In the genomic region with DNA sequence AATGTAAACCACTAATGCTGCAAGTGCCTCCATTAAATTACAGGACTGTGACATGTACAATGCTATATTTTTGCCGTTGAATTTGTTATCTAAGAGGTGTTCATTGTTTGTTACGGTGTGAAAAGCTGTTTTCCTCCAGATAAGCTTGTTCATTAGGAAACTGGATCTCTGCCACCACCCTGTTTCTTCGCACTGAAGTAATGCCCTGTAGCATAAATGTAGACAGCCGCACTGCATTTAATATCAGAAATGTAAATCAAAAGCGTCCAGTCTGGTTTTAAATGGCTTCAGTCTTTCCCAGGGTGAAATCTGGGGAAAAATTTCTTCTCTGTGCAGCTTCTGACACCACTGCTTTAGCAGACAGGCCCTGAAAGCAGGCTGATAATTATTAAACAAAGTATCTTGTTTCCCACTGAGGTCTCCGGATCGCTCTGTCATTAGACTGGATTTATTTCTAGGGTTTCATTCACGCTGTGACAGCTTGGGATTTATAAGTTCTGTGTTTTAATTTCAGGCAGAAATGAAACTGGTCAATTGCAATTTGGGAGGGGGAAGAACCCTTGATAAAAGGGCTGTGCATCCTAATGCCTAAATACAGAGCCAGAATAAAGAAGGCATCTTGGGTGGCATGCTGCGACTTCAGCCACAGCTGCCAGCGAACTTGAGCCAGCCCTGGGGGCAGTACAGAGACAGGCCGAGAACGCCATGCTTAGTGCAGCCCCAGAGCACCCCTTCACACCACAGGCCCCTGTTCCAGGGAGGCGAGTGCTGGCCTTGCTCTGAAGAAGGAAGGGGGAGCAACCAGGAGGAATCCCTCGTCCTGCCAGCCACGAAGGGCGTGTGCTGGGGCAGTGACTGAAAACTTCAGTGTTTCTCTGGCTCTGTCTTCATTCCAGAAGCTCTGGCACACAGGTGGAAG, we compare ENCODE assay signal across 2 cellular contexts.
TF ChIP-seq lines count a peak whose summit lies in the region.

No MANE protein-coding gene starts in this region.

TF ChIP-seq in liver, 16 proteins besides CTCF, POLR2A, EP300 and RAD21 (continued from another document):
- TF ChIP-seq YY1 (IDR thresholded peaks at IDR 0.05) = no peak
- TF ChIP-seq, protein P1, sequence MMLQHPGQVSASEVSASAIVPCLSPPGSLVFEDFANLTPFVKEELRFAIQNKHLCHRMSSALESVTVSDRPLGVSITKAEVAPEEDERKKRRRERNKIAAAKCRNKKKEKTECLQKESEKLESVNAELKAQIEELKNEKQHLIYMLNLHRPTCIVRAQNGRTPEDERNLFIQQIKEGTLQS (IDR thresholded peaks at IDR 0.05) = no peak
- TF ChIP-seq, protein P2, sequence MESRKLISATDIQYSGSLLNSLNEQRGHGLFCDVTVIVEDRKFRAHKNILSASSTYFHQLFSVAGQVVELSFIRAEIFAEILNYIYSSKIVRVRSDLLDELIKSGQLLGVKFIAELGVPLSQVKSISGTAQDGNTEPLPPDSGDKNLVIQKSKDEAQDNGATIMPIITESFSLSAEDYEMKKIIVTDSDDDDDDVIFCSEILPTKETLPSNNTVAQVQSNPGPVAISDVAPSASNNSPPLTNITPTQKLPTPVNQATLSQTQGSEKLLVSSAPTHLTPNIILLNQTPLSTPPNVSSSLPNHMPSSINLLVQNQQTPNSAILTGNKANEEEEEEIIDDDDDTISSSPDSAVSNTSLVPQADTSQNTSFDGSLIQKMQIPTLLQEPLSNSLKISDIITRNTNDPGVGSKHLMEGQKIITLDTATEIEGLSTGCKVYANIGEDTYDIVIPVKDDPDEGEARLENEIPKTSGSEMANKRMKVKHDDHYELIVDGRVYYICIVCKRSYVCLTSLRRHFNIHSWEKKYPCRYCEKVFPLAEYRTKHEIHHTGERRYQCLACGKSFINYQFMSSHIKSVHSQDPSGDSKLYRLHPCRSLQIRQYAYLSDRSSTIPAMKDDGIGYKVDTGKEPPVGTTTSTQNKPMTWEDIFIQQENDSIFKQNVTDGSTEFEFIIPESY (IDR thresholded peaks at IDR 0.05) = no peak
- no peak for TF ChIP-seq NR2F2 (IDR thresholded peaks at IDR 0.05)
- no peak for TF ChIP-seq EGR1 (IDR thresholded peaks at IDR 0.05; ENCODE audit: low read depth in 2 of 2)
- TF ChIP-seq GABPA (IDR thresholded peaks at IDR 0.05 in 1 of 2, conservative IDR thresholded peaks at IDR 0.05 in 1 of 2) = no peak

TF ChIP-seq in HepG2, 621 proteins besides CTCF, POLR2A, EP300 and RAD21 (continued from another document):
- TF ChIP-seq, protein P3, sequence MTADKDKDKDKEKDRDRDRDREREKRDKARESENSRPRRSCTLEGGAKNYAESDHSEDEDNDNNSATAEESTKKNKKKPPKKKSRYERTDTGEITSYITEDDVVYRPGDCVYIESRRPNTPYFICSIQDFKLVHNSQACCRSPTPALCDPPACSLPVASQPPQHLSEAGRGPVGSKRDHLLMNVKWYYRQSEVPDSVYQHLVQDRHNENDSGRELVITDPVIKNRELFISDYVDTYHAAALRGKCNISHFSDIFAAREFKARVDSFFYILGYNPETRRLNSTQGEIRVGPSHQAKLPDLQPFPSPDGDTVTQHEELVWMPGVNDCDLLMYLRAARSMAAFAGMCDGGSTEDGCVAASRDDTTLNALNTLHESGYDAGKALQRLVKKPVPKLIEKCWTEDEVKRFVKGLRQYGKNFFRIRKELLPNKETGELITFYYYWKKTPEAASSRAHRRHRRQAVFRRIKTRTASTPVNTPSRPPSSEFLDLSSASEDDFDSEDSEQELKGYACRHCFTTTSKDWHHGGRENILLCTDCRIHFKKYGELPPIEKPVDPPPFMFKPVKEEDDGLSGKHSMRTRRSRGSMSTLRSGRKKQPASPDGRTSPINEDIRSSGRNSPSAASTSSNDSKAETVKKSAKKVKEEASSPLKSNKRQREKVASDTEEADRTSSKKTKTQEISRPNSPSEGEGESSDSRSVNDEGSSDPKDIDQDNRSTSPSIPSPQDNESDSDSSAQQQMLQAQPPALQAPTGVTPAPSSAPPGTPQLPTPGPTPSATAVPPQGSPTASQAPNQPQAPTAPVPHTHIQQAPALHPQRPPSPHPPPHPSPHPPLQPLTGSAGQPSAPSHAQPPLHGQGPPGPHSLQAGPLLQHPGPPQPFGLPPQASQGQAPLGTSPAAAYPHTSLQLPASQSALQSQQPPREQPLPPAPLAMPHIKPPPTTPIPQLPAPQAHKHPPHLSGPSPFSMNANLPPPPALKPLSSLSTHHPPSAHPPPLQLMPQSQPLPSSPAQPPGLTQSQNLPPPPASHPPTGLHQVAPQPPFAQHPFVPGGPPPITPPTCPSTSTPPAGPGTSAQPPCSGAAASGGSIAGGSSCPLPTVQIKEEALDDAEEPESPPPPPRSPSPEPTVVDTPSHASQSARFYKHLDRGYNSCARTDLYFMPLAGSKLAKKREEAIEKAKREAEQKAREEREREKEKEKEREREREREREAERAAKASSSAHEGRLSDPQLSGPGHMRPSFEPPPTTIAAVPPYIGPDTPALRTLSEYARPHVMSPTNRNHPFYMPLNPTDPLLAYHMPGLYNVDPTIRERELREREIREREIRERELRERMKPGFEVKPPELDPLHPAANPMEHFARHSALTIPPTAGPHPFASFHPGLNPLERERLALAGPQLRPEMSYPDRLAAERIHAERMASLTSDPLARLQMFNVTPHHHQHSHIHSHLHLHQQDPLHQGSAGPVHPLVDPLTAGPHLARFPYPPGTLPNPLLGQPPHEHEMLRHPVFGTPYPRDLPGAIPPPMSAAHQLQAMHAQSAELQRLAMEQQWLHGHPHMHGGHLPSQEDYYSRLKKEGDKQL (CRISPR knock-in tag; IDR thresholded peaks at IDR 0.05; ENCODE audit: low read depth) = no peak
- TF ChIP-seq PRMT3 (CRISPR knock-in tag; IDR thresholded peaks at IDR 0.05; ENCODE audit: borderline replicate concordance, low read depth) = no peak
- TF ChIP-seq, protein P4, sequence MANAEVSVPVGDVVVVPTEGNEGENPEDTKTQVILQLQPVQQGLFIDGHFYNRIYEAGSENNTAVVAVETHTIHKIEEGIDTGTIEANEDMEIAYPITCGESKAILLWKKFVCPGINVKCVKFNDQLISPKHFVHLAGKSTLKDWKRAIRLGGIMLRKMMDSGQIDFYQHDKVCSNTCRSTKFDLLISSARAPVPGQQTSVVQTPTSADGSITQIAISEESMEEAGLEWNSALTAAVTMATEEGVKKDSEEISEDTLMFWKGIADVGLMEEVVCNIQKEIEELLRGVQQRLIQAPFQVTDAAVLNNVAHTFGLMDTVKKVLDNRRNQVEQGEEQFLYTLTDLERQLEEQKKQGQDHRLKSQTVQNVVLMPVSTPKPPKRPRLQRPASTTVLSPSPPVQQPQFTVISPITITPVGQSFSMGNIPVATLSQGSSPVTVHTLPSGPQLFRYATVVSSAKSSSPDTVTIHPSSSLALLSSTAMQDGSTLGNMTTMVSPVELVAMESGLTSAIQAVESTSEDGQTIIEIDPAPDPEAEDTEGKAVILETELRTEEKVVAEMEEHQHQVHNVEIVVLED (CRISPR knock-in tag; IDR thresholded peaks at IDR 0.05; ENCODE audit: borderline replicate concordance) = no peak
- TF ChIP-seq ZSCAN25 (CRISPR knock-in tag; IDR thresholded peaks at IDR 0.05) = no peak
- no peak for TF ChIP-seq FOXA3 (CRISPR knock-in tag; IDR thresholded peaks at IDR 0.05)
- TF ChIP-seq IKZF4 (CRISPR knock-in tag; IDR thresholded peaks at IDR 0.05; ENCODE audit: borderline replicate concordance, low read depth, not compliant biosample characterization) = no peak
- no peak for TF ChIP-seq PHB2 (IDR thresholded peaks at IDR 0.05; ENCODE audit: partially characterized antibody)
- TF ChIP-seq SIN3A (IDR thresholded peaks at IDR 0.05; ENCODE audit: borderline replicate concordance, low read depth, low read length) = no peak
- TF ChIP-seq ZNF878 (CRISPR knock-in tag; IDR thresholded peaks at IDR 0.05) = no peak
- TF ChIP-seq AGO2 (optimal IDR thresholded peaks at IDR 0.05; ENCODE audit: low read depth, low read length) = no peak
- TF ChIP-seq, protein P5, sequence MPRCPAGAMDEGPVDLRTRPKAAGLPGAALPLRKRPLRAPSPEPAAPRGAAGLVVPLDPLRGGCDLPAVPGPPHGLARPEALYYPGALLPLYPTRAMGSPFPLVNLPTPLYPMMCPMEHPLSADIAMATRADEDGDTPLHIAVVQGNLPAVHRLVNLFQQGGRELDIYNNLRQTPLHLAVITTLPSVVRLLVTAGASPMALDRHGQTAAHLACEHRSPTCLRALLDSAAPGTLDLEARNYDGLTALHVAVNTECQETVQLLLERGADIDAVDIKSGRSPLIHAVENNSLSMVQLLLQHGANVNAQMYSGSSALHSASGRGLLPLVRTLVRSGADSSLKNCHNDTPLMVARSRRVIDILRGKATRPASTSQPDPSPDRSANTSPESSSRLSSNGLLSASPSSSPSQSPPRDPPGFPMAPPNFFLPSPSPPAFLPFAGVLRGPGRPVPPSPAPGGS (CRISPR knock-in tag; IDR thresholded peaks at IDR 0.05) = no peak
- no peak for TF ChIP-seq ZFP62 (CRISPR knock-in tag; IDR thresholded peaks at IDR 0.05)
TF ChIP-seq in HepG2: peak in this region for 0.
